In genomic region chr19:9309139-9309973, GRCh38 we compare ENCODE assay signal across 8 cellular contexts.
DNase-seq lines count a peak whose midpoint lies in the region; ATAC-seq and TF ChIP-seq lines count a peak whose summit lies in the region.

Gene ZNF699 (minus strand): TSS chr19:9309838. CDS start chr19:9305119, 4,719 bp downstream.

- in situ Hi-C loops in astrocyte of the cerebellum (cut with HindIII; ENCODE audit: low sequenced_read_pairs), result no loop called here

- ATAC-seq in GM18502 (IDR thresholded peaks at IDR 0.05; ENCODE audit: poor library complexity, unreplicated experiment) (peak; percentile 91), HG02943 (IDR thresholded peaks at IDR 0.05; ENCODE audit: low read depth, unreplicated experiment) (peak; percentile 96)

- DNase-seq in NCI-H187 (lab: John Stamatoyannopoulos, UW) (peak; percentile 89 to 95), T-helper 22 cell (ENCODE audit: low read depth) (peak; percentile 97), astrocyte of the cerebellum (ENCODE audit: low read depth) (peak; percentile 96), hippocampal formation (lab: John Stamatoyannopoulos, UW) (peak; percentile 95 to 98), retina (peak; percentile 99), cortex of kidney (lab: John Stamatoyannopoulos, UW) (no peak)

- TF ChIP-seq CTCF in astrocyte of the cerebellum (IDR thresholded peaks at IDR 0.05; ENCODE audit: low read depth, low read length, missing control alignments), result no peak

- H3K4me3 ChIP-seq in astrocyte of the cerebellum (ENCODE audit: low read depth, low read length), result peak within 1 kb of the TSS; percentile 92
